1 cellular context compared by ENCODE assay signal in the genomic region with DNA sequence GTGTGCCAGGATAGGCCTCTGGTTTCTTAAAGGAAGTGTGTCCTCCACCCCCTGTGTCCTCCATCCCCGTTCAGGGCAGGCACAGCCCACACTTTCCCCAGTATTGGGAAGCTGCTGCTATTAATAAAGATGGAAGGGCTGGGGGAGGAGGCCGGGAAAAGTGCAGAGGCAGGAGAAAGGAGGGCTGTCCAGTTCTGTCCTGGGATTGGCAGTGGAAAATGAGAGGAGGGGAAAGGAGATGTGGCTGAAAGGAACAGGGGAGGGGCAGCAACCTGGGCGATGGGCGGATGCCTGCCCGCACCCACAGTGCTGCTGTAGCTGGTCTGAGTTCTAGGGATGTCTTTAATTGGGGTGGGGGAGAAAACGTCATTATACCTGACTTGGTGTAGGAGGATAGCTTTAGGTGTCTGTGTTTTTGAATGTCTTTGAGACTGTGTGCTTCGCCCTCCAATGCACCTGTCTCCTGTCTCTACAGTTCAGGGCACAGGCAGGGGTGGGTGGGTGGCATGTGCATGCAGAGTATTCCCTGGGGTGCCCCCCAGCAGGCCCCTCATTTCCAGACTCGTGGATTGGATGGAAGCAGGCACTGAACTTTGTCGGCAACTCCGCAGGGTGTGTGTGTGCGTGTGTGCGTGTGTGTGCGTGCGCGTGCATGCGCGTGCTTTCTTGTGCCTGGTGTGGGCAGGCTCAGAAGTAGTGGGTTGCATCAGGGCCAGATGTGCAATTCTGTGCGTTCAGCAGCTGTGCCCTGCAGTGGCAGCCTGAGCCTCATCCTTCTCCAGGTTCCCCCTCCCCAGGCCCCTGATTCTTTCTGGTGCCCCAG.
A peak's percentile ranks its signal among the peaks of the same experiment; 100 is the strongest.
TF ChIP-seq lines count a peak whose summit lies in the region.

No MANE protein-coding gene starts in this region.

TF ChIP-seq in GM12878, 131 proteins besides CTCF, POLR2A, EP300 and RAD21 (continued from another document):
- TF ChIP-seq BRCA1 (IDR thresholded peaks at IDR 0.05; ENCODE audit: low read depth, low read length) (no peak), GABPA (IDR thresholded peaks at IDR 0.05; ENCODE audit: low read depth) (no peak), RUNX3 (IDR thresholded peaks at IDR 0.05; ENCODE audit: low read length) (no peak), SUPT20H (IDR thresholded peaks at IDR 0.05; ENCODE audit: borderline replicate concordance, control insufficient read depth, low read depth, low read length) (no peak), RELA (IDR thresholded peaks at IDR 0.05; ENCODE audit: borderline replicate concordance, partially characterized antibody) (no peak), IRF4 (IDR thresholded peaks at IDR 0.05; ENCODE audit: low read depth, low read length) (0 out of 2 replicates have a peak, but pooled peaks have one; percentile 16), NRF1 (conservative IDR thresholded peaks at IDR 0.05; ENCODE audit: low read depth, low read length) (peak; percentile 30; the same call in 1 of the 2 replicates), IKZF1 (conservative IDR thresholded peaks at IDR 0.05) (no peak), HCFC1 (IDR thresholded peaks at IDR 0.05; ENCODE audit: low read length) (no peak), PAX8 (IDR thresholded peaks at IDR 0.05) (no peak), TCF12 (IDR thresholded peaks at IDR 0.05; ENCODE audit: low read depth, low read length) (peak; percentile 63), CHD1 (IDR thresholded peaks at IDR 0.05; ENCODE audit: low read depth, low read length) (no peak), LARP7 (IDR thresholded peaks at IDR 0.05) (no peak; the same call in 1 of the 2 replicates), MTA3 (IDR thresholded peaks at IDR 0.05; ENCODE audit: borderline replicate concordance, low read length) (no peak), ETV6 (conservative IDR thresholded peaks at IDR 0.05 in 1 of 2, IDR thresholded peaks at IDR 0.05 in 1 of 2; ENCODE audit: borderline replicate concordance in 1 of 2, low read depth in 1 of 2) (no peak), CBX5 (IDR thresholded peaks at IDR 0.05; ENCODE audit: low read depth) (no peak), SPI1 (IDR thresholded peaks at IDR 0.05; ENCODE audit: borderline replicate concordance, insufficient read depth, low read depth, low read length) (no peak), DPF2 (IDR thresholded peaks at IDR 0.05) (0 out of 2 replicates have a peak, but pooled peaks have one; percentile 12), EED (IDR thresholded peaks at IDR 0.05; ENCODE audit: low read depth) (no peak; the same call in 1 of the 2 replicates), MYC (IDR thresholded peaks at IDR 0.05; ENCODE audit: insufficient read depth, insufficient read length, insufficient replicate concordance, low read length, severe bottlenecking) (no peak), USF1 (IDR thresholded peaks at IDR 0.05; ENCODE audit: borderline replicate concordance, extremely low read length, insufficient read depth, low read depth, low read length) (no peak), SUZ12 (IDR thresholded peaks at IDR 0.05; ENCODE audit: unreplicated experiment) (no peak)
- TF ChIP-seq, protein P1, sequence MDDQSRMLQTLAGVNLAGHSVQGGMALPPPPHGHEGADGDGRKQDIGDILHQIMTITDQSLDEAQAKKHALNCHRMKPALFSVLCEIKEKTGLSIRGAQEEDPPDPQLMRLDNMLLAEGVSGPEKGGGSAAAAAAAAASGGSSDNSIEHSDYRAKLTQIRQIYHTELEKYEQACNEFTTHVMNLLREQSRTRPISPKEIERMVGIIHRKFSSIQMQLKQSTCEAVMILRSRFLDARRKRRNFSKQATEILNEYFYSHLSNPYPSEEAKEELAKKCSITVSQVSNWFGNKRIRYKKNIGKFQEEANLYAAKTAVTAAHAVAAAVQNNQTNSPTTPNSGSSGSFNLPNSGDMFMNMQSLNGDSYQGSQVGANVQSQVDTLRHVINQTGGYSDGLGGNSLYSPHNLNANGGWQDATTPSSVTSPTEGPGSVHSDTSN (IDR thresholded peaks at IDR 0.05; ENCODE audit: insufficient replicate concordance, low read depth, low read length), result no peak
- TF ChIP-seq, protein P2, sequence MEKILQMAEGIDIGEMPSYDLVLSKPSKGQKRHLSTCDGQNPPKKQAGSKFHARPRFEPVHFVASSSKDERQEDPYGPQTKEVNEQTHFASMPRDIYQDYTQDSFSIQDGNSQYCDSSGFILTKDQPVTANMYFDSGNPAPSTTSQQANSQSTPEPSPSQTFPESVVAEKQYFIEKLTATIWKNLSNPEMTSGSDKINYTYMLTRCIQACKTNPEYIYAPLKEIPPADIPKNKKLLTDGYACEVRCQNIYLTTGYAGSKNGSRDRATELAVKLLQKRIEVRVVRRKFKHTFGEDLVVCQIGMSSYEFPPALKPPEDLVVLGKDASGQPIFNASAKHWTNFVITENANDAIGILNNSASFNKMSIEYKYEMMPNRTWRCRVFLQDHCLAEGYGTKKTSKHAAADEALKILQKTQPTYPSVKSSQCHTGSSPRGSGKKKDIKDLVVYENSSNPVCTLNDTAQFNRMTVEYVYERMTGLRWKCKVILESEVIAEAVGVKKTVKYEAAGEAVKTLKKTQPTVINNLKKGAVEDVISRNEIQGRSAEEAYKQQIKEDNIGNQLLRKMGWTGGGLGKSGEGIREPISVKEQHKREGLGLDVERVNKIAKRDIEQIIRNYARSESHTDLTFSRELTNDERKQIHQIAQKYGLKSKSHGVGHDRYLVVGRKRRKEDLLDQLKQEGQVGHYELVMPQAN (conservative IDR thresholded peaks at IDR 0.05), result peak; percentile 7; the same call in 1 of the 2 replicates
